15 cellular contexts compared by ENCODE assay signal in genomic region chr16:88813396-88814143, GRCh38. TPM values are rescaled to one million over a fixed set of nuclear protein-coding genes. Genes with fewer than 3 reads are reported as not detected.
A peak's percentile ranks its signal among the peaks of the same experiment; 100 is the strongest.
DNase-seq lines count a peak whose midpoint lies in the region; ATAC-seq and TF ChIP-seq lines count a peak whose summit lies in the region.
"Had no signal": no experiment of that assay in that cellular context is flagged by ENCODE, and none has a peak within 500 bp of the region (broad histone marks: within the 10 kb centered on the region; RNA-seq: fewer than 3 reads in every experiment).

No MANE protein-coding gene starts in this region.

- in situ Hi-C loops in GM13977 (cut with MboI; ENCODE audit: low pct_unique_long_range_greater_than_20kb, low sequenced_read_pairs, unreplicated experiment), result no loop called here
- in situ Hi-C loops in GM23248 (cut with MboI), result no loop called here

- WGBS in GM23248 (ENCODE audit: low coverage in 1 of 2, low lambda C conversion rate in 2 of 2, missing lambda C conversion rate in 2 of 2), 2 experiments, result 58 to 60% methylated on average over 18 to 20 of the region's 20 CpGs

- H2AFZ ChIP-seq in GM23248, result no peak overlapping the region
- H2AFZ ChIP-seq: parathyroid adenoma had no signal

- H3K27ac ChIP-seq in BLaER1 (no peak overlapping the region), GM23248 (no peak overlapping the region)
- no peak overlapping the region for H3K27ac ChIP-seq in CD4-positive, alpha-beta memory T cell (ENCODE audit: low read depth, low read length)

- no peaks in the 10 kb centered on the region for H3K27me3 Mint-ChIP-seq in CD4-positive, alpha-beta memory T cell
- no peaks in the 10 kb centered on the region for H3K27me3 Mint-ChIP-seq in activated T-helper 17 cell treated with anti-CD3 and anti-CD28 coated beads, Interleukin-2, amount 50 U/mL, for 72 hours
- no peaks in the 10 kb centered on the region for H3K27me3 Mint-ChIP-seq in naive thymus-derived CD8-positive, alpha-beta T cell

- H4K20me1 ChIP-seq in BLaER1 (peaks cover 39% of the 10 kb centered on the region), GM23248 (ENCODE audit: insufficient read depth) (no peaks in the 10 kb centered on the region)

- peaks cover 30% of the 10 kb centered on the region for H3K36me3 ChIP-seq in BLaER1
- peaks cover 13% of the 10 kb centered on the region for H3K36me3 ChIP-seq in CD4-positive, alpha-beta memory T cell (ENCODE audit: insufficient read depth, low read length)
- H3K36me3 ChIP-seq in GM23248 (ENCODE audit: low read depth), result no peaks in the 10 kb centered on the region

- H3K9me3 Mint-ChIP-seq in CD4-positive, alpha-beta memory T cell, result no peaks in the 10 kb centered on the region
- H3K9me3 Mint-ChIP-seq in activated T-helper 17 cell treated with anti-CD3 and anti-CD28 coated beads, Interleukin-2, amount 50 U/mL, for 72 hours, result no peaks in the 10 kb centered on the region
- no peaks in the 10 kb centered on the region for H3K9me3 Mint-ChIP-seq in naive thymus-derived CD8-positive, alpha-beta T cell

- peaks cover 45% of the 10 kb centered on the region for H3K4me1 ChIP-seq in BLaER1
- H3K4me1 ChIP-seq in CD4-positive, alpha-beta memory T cell (ENCODE audit: insufficient read depth, low read length), result peaks cover 21% of the 10 kb centered on the region
- H3K4me1 ChIP-seq in GM23248 (ENCODE audit: insufficient read depth), result peaks cover 13% of the 10 kb centered on the region

- peak overlapping the region in 1 of 7 donors; percentile 52 for H3K27ac Mint-ChIP-seq in CD4-positive, alpha-beta memory T cell
- H3K27ac Mint-ChIP-seq in activated T-helper 17 cell treated with anti-CD3 and anti-CD28 coated beads, Interleukin-2, amount 50 U/mL, for 72 hours, result no peak overlapping the region
- no peak overlapping the region for H3K27ac Mint-ChIP-seq in naive thymus-derived CD8-positive, alpha-beta T cell

- TF ChIP-seq CTCF in GM13977 (IDR thresholded peaks at IDR 0.05; ENCODE audit: extremely low read depth, insufficient read depth, missing control alignments), result no peak

- POLR2A ChIA-PET in CD4-positive, alpha-beta memory T cell (lab: Charles Lee; ENCODE audit: partially characterized antibody), result interaction anchor here (1.1 to 11.8 kb wide), 8 partner anchors 10 to 404 kb away, joined by 3 to 206 read pairs (median 20); partner anchors contain the start of genes CDT1, GALNS, PIEZO1 and TRAPPC2L
- POLR2A ChIA-PET in naive thymus-derived CD8-positive, alpha-beta T cell (lab: Charles Lee), result interaction anchor here (0.9 to 5.4 kb wide), 4 partner anchors 12 to 44 kb away, joined by 3 to 59 read pairs (median 16); partner anchors contain the start of genes GALNS, PIEZO1 and TRAPPC2L

- H3K4me2 ChIP-seq in BLaER1, result no peak overlapping the region
- H3K4me2 ChIP-seq in GM23248 (ENCODE audit: unreplicated experiment), result no peak overlapping the region

- 0 out of 2 replicates have a peak overlapping the region, but pooled peaks have one; percentile 38 for H3K9ac ChIP-seq in BLaER1
- H3K9ac ChIP-seq in GM23248, result no peak overlapping the region
- H3K9ac ChIP-seq: parathyroid adenoma had no signal

- peaks cover 4% of the 10 kb centered on the region; the same call in 1 of the 2 replicates for H3K9me3 ChIP-seq in BLaER1
- no peaks in the 10 kb centered on the region for H3K9me3 ChIP-seq in CD4-positive, alpha-beta memory T cell (ENCODE audit: control insufficient read depth in 1 of 2, low read length in 2 of 2)
- H3K9me3 ChIP-seq in GM23248 (ENCODE audit: low read depth), result no peaks in the 10 kb centered on the region
- H3K9me3 ChIP-seq: spleen had no signal

- H3K79me2 ChIP-seq in GM23248 (ENCODE audit: insufficient read depth), result peaks cover 17% of the 10 kb centered on the region
- H3K79me2 ChIP-seq: parathyroid adenoma had no signal

- H3K4me3 Mint-ChIP-seq in CD4-positive, alpha-beta memory T cell, result peak overlapping the region; percentile 4 to 71 (median 50)
- H3K4me3 Mint-ChIP-seq in activated T-helper 17 cell treated with anti-CD3 and anti-CD28 coated beads, Interleukin-2, amount 50 U/mL, for 72 hours, result peak overlapping the region; percentile 16
- peak overlapping the region in 8 of 10 donors; percentile 13 to 72 (median 56) for H3K4me3 Mint-ChIP-seq in naive thymus-derived CD8-positive, alpha-beta T cell

- DNase-seq in CD4-positive, alpha-beta memory T cell, result no peak
- DNase-seq in naive thymus-derived CD8-positive, alpha-beta T cell, result no peak
- DNase-seq in dedifferentiated amniotic fluid mesenchymal stem cell (ENCODE audit: extremely low spot score) (no peak), GM13977 (ENCODE audit: low spot score) (no peak), GM23248 (no peak), SIG-M5 treated with dmso at 0.1 percent for 504 hours (lab: John Stamatoyannopoulos, UW; ENCODE audit: unreplicated experiment) (no peak)
- DNase-seq: GDM1, islet precursor cell, NCI-H1436 treated with DMSO at 0.1 percent for 48 hours, OCI-M1, WERI-Rb-1 had no signal

- peaks cover 1 to 28% (median 15%) of the 10 kb centered on the region in 4 donors for H3K4me1 Mint-ChIP-seq in CD4-positive, alpha-beta memory T cell
- H3K4me1 Mint-ChIP-seq in activated T-helper 17 cell treated with anti-CD3 and anti-CD28 coated beads, Interleukin-2, amount 50 U/mL, for 72 hours, result peaks cover 7% of the 10 kb centered on the region
- peaks cover 1 to 26% (median 22%) of the 10 kb centered on the region in 4 donors for H3K4me1 Mint-ChIP-seq in naive thymus-derived CD8-positive, alpha-beta T cell

- no peaks in the 10 kb centered on the region for H3K27me3 ChIP-seq in BLaER1
- no peaks in the 10 kb centered on the region for H3K27me3 ChIP-seq in CD4-positive, alpha-beta memory T cell (ENCODE audit: insufficient read depth, low read length)
- H3K27me3 ChIP-seq in GM23248 (replicated peaks; ENCODE audit: insufficient read depth), result no peaks in the 10 kb centered on the region
- H3K27me3 ChIP-seq: spleen had no signal

- CTCF ChIA-PET in CD4-positive, alpha-beta memory T cell (lab: Charles Lee; ENCODE audit: partially characterized antibody), result interaction anchor here (1.5 to 5.1 kb wide), 4 partner anchors 44 to 404 kb away, joined by 3 to 35 read pairs (median 6); partner anchors contain the start of genes GALNS, TRAPPC2L and ZNF778

- H3K4me3 ChIP-seq in BLaER1 (no peak overlapping the region), GM23248 (no peak overlapping the region)
- no peak overlapping the region for H3K4me3 ChIP-seq in CD4-positive, alpha-beta memory T cell (ENCODE audit: low read length in 2 of 2)

- no peaks in the 10 kb centered on the region for H3K9me2 ChIP-seq in GM23248 (ENCODE audit: insufficient read depth)

- no peak for ATAC-seq in activated T-helper 17 cell treated with anti-CD3 and anti-CD28 coated beads, Interleukin-2, amount 50 U/mL, for 72 hours (replicated peaks)
- no peak for ATAC-seq in naive thymus-derived CD8-positive, alpha-beta T cell

- H3K36me3 Mint-ChIP-seq in CD4-positive, alpha-beta memory T cell, result peaks cover 0 to 11% of the 10 kb centered on the region in 2 donors
- H3K36me3 Mint-ChIP-seq in activated T-helper 17 cell treated with anti-CD3 and anti-CD28 coated beads, Interleukin-2, amount 50 U/mL, for 72 hours (ENCODE audit: low read depth), result peaks cover 29% of the 10 kb centered on the region
- peaks cover 0 to 8% (median 1%) of the 10 kb centered on the region in 3 donors for H3K36me3 Mint-ChIP-seq in naive thymus-derived CD8-positive, alpha-beta T cell

- intact Hi-C loops in CD4-positive, alpha-beta memory T cell (cut with micrococcal nuclease), result no loop called here

- H3F3A ChIP-seq in GM23248 (ENCODE audit: insufficient read depth), result no peaks in the 10 kb centered on the region; the same call in 1 of the 2 replicates

RNA-seq across cellular contexts. Expression of gene APRT, which starts 1.8 kb away (rescaled TPM):
- total RNA-seq in CD4-positive, alpha-beta memory T cell, result 100 to 1,000 TPM; 171 to 175 TPM
- polyA plus RNA-seq in CD4-positive, alpha-beta memory T cell, result 100 to 1,000 TPM; 569 to 624 TPM
- total RNA-seq in activated T-helper 17 cell treated with anti-CD3 and anti-CD28 coated beads, Interleukin-2, amount 50 U/mL, for 72 hours, result 100 to 1,000 TPM; 132 to 139 TPM
- total RNA-seq in naive thymus-derived CD8-positive, alpha-beta T cell, result 100 to 1,000 TPM; 174 to 183 TPM
- 100 to 1,000 TPM; 428 to 492 (median 431) TPM for polyA plus RNA-seq in naive thymus-derived CD8-positive, alpha-beta T cell
- 105 and 150 TPM in 2 replicates for total RNA-seq in GM23248 (2014; rRNA removed; shearing (Covaris generic))
- 224 and 226 TPM in 2 replicates for polyA plus RNA-seq in GM23248 (2016; fragmentation: Nextera tagmentation; extraction: Ambion mirVana)

RNA-seq across cellular contexts. Expression of gene CDT1, which starts 10.0 kb away (rescaled TPM):
- total RNA-seq in CD4-positive, alpha-beta memory T cell, result under 1 TPM; 0.17 TPM
- under 1 TPM; 0.19 to 0.26 TPM for polyA plus RNA-seq in CD4-positive, alpha-beta memory T cell
- 100 to 1,000 TPM in 1 of 2 donors, 10 to 100 TPM in 1; 96.6 to 141 TPM for total RNA-seq in activated T-helper 17 cell treated with anti-CD3 and anti-CD28 coated beads, Interleukin-2, amount 50 U/mL, for 72 hours
- total RNA-seq in naive thymus-derived CD8-positive, alpha-beta T cell, result under 1 TPM in 1 of 2 experiments, not detected in 1; 0.74 TPM
- polyA plus RNA-seq in naive thymus-derived CD8-positive, alpha-beta T cell, result under 1 TPM; 0.13 to 0.46 (median 0.26) TPM
- total RNA-seq in GM23248 (2014; rRNA removed; shearing (Covaris generic)), result 11.3 and 14.2 TPM in 2 replicates
- 5.4 and 5.9 TPM in 2 replicates for polyA plus RNA-seq in GM23248 (2016; fragmentation: Nextera tagmentation; extraction: Ambion mirVana)

RNA-seq across cellular contexts. Expression of gene PIEZO1, which starts 28.6 kb away (rescaled TPM):
- total RNA-seq in CD4-positive, alpha-beta memory T cell, result 100 to 1,000 TPM; 274 to 302 TPM
- 10 to 100 TPM; 12.0 to 67.5 TPM for polyA plus RNA-seq in CD4-positive, alpha-beta memory T cell
- 100 to 1,000 TPM; 197 to 326 TPM for total RNA-seq in activated T-helper 17 cell treated with anti-CD3 and anti-CD28 coated beads, Interleukin-2, amount 50 U/mL, for 72 hours
- 10 to 100 TPM; 90.0 to 94.5 TPM for total RNA-seq in naive thymus-derived CD8-positive, alpha-beta T cell
- 1 to 10 TPM; 2.4 to 8.4 (median 5.7) TPM for polyA plus RNA-seq in naive thymus-derived CD8-positive, alpha-beta T cell
- total RNA-seq in GM23248 (2014; rRNA removed; shearing (Covaris generic)), result 223 and 294 TPM in 2 replicates
- polyA plus RNA-seq in GM23248 (2016; fragmentation: Nextera tagmentation; extraction: Ambion mirVana), result 89.7 and 95.3 TPM in 2 replicates

RNA-seq across cellular contexts. Expression of gene GALNS, which starts 43.2 kb away (rescaled TPM):
- total RNA-seq in CD4-positive, alpha-beta memory T cell, result 10 to 100 TPM; 58.8 to 65.7 TPM
- polyA plus RNA-seq in CD4-positive, alpha-beta memory T cell, result 1 to 10 TPM; 5.6 to 8.7 TPM
- total RNA-seq in activated T-helper 17 cell treated with anti-CD3 and anti-CD28 coated beads, Interleukin-2, amount 50 U/mL, for 72 hours, result 10 to 100 TPM; 37.6 to 73.0 TPM
- total RNA-seq in naive thymus-derived CD8-positive, alpha-beta T cell, result 10 to 100 TPM; 48.6 to 53.5 TPM
- 10 to 100 TPM in 2 of 3 donors, 1 to 10 TPM in 1; 7.8 to 11.9 (median 11.8) TPM for polyA plus RNA-seq in naive thymus-derived CD8-positive, alpha-beta T cell
- 21.5 and 24.0 TPM in 2 replicates for total RNA-seq in GM23248 (2014; rRNA removed; shearing (Covaris generic))
- 38.8 and 39.0 TPM in 2 replicates for polyA plus RNA-seq in GM23248 (2016; fragmentation: Nextera tagmentation; extraction: Ambion mirVana)

RNA-seq across cellular contexts. Expression of gene TRAPPC2L, which starts 43.4 kb away (rescaled TPM):
- 10 to 100 TPM; 66.6 to 67.1 TPM for total RNA-seq in CD4-positive, alpha-beta memory T cell
- 100 to 1,000 TPM; 104 to 105 TPM for polyA plus RNA-seq in CD4-positive, alpha-beta memory T cell
- 10 to 100 TPM; 51.1 to 73.9 TPM for total RNA-seq in activated T-helper 17 cell treated with anti-CD3 and anti-CD28 coated beads, Interleukin-2, amount 50 U/mL, for 72 hours
- 10 to 100 TPM; 70.0 to 76.3 TPM for total RNA-seq in naive thymus-derived CD8-positive, alpha-beta T cell
- 10 to 100 TPM; 81.8 to 86.5 (median 82.1) TPM for polyA plus RNA-seq in naive thymus-derived CD8-positive, alpha-beta T cell
- total RNA-seq in GM23248 (2014; rRNA removed; shearing (Covaris generic)), result 18.7 and 20.4 TPM in 2 replicates
- polyA plus RNA-seq in GM23248 (2016; fragmentation: Nextera tagmentation; extraction: Ambion mirVana), result 83.2 and 90.9 TPM in 2 replicates
